In genomic region chr6:116055513-116055912, GRCh38 we compare ENCODE assay signal across 22 cellular contexts. TPM values are rescaled to one million over a fixed set of nuclear protein-coding genes. Genes with fewer than 3 reads are reported as not detected.
A peak's percentile ranks its signal among the peaks of the same experiment; 100 is the strongest.
DNase-seq lines count a peak whose midpoint lies in the region; ATAC-seq, FAIRE-seq and TF ChIP-seq lines count a peak whose summit lies in the region.
"Had no signal": no experiment of that assay in that cellular context is flagged by ENCODE, and none has a peak within 500 bp of the region (broad histone marks: within the 10 kb centered on the region; RNA-seq: fewer than 3 reads in every experiment).

No MANE protein-coding gene starts in this region.

- H3K79me1 ChIP-seq in IMR-90 (ENCODE audit: low read depth in 1 of 2, low read length in 2 of 2): no peaks in the 10 kb centered on the region

- no peaks in the 10 kb centered on the region for H3F3A ChIP-seq in neural progenitor cell (ENCODE audit: low read depth)

- H3K4me1 ChIP-seq in A549: peaks cover 38% of the 10 kb centered on the region; the same call in 2 of the 3 replicates
- H3K4me1 ChIP-seq in IMR-90 (ENCODE audit: control insufficient read depth, insufficient read depth, low read length): peaks cover 4% of the 10 kb centered on the region; the same call in 1 of the 2 replicates
- H3K4me1 ChIP-seq in duodenal mucosa (ENCODE audit: control insufficient read depth in 1 of 2, insufficient read depth in 2 of 2, low read length in 2 of 2): peaks cover 7 to 9% of the 10 kb centered on the region in 2 donors
- no peaks in the 10 kb centered on the region for H3K4me1 ChIP-seq in neural progenitor cell

- no peaks in the 10 kb centered on the region for H3K9me3 Mint-ChIP-seq in neural progenitor cell
- no peaks in the 10 kb centered on the region for H3K9me3 Mint-ChIP-seq in naive thymus-derived CD8-positive, alpha-beta T cell
- no peaks in the 10 kb centered on the region for H3K9me3 Mint-ChIP-seq in WTC11
- H3K9me3 Mint-ChIP-seq: CD8-positive, alpha-beta T cell had no signal

- CTCF ChIA-PET in A549 (lab: Yijun Ruan, JAX) (no interaction called here), IMR-90 (lab: Yijun Ruan, JAX) (interaction anchor here (0.5 kb wide), 1 partner anchor 114 kb away, joined by 3 read pairs; no protein-coding TSS in a partner anchor), WTC11 (lab: Charles Lee) (no interaction called here)

- H3K4me3 ChIP-seq in A549 (peak overlapping the region; percentile 72; the same call in 1 of the 3 replicates), IMR-90 (ENCODE audit: insufficient read depth, low read depth, low read length) (no peak overlapping the region), duodenal mucosa (ENCODE audit: low read depth in 1 of 2, low read length in 2 of 2) (peak overlapping the region; percentile 13 to 33), neural progenitor cell (no peak overlapping the region), MG63 (no peak overlapping the region)
- H3K4me3 ChIP-seq: BLaER1 treated with 17β-estradiol and CSF1 and Interleukin-3, amounts not matched to agents 10 nM and 100 nM had no signal

- FAIRE-seq in A549 (lab: Jason Lieb, UNC): no peak
- FAIRE-seq: A204.1 had no signal

- no peak overlapping the region for H3K23ac ChIP-seq in IMR-90 (ENCODE audit: low read depth, low read length)

- intact Hi-C loops in IMR-90 (cut with micrococcal nuclease): no loop called here

- H4K20me1 ChIP-seq in IMR-90 (ENCODE audit: insufficient read depth, low read length) (no peaks in the 10 kb centered on the region), neural progenitor cell (ENCODE audit: low read depth) (no peaks in the 10 kb centered on the region)
- H4K20me1 ChIP-seq: BLaER1 treated with 17β-estradiol and CSF1 and Interleukin-3, amounts not matched to agents 10 nM and 100 nM had no signal

- 0 out of 2 replicates have a peak, but pooled peaks cover 3% of the 10 kb centered on the region for H3K9me1 ChIP-seq in IMR-90 (ENCODE audit: insufficient read depth, low read length)

- dilution Hi-C loops in IMR-90 (cut with HindIII; ENCODE audit: low sequenced_read_pairs, unreplicated experiment): no loop called here

- H4K91ac ChIP-seq in IMR-90 (ENCODE audit: insufficient read depth, low read depth, low read length): no peak overlapping the region

- peak overlapping the region; percentile 82 for H3K4me2 ChIP-seq in A549
- H3K4me2 ChIP-seq in IMR-90 (ENCODE audit: low read depth, low read length): no peak overlapping the region
- no peak overlapping the region for H3K4me2 ChIP-seq in neural progenitor cell
- H3K4me2 ChIP-seq: BLaER1 treated with 17β-estradiol and CSF1 and Interleukin-3, amounts not matched to agents 10 nM and 100 nM had no signal

- H2BK20ac ChIP-seq in IMR-90 (ENCODE audit: low read depth, low read length): no peak overlapping the region

- H3K27ac ChIP-seq in A549 (peak overlapping the region; percentile 84 to 93), IMR-90 (ENCODE audit: insufficient read depth, low read length) (no peak overlapping the region), duodenal mucosa (ENCODE audit: low read depth, low read length) (no peak overlapping the region), neural progenitor cell (no peak overlapping the region)
- H3K27ac ChIP-seq: BLaER1 treated with 17β-estradiol and CSF1 and Interleukin-3, amounts not matched to agents 10 nM and 100 nM had no signal

- H3K14ac ChIP-seq in IMR-90 (replicated peaks; ENCODE audit: low read depth, low read length): no peak overlapping the region

- no peak overlapping the region for H2AFZ ChIP-seq in IMR-90 (replicated peaks; ENCODE audit: low read length, poor library complexity)
- peak overlapping the region; percentile 12 for H2AFZ ChIP-seq in neural progenitor cell (replicated peaks)

- H3K36me3 ChIP-seq in IMR-90 (ENCODE audit: control insufficient read depth, insufficient read depth, low read length) (no peaks in the 10 kb centered on the region), duodenal mucosa (ENCODE audit: control insufficient read depth in 1 of 2, insufficient read depth in 2 of 2, low read length in 2 of 2) (no peaks in the 10 kb centered on the region), neural progenitor cell (no peaks in the 10 kb centered on the region), MG63 (no peaks in the 10 kb centered on the region)
- H3K36me3 ChIP-seq: BLaER1 treated with 17β-estradiol and CSF1 and Interleukin-3, amounts not matched to agents 10 nM and 100 nM had no signal

- H3K18ac ChIP-seq in IMR-90 (ENCODE audit: low read depth, low read length): no peak overlapping the region

- no peaks in the 10 kb centered on the region for H3K79me2 ChIP-seq in neural progenitor cell (ENCODE audit: low read depth)

- DNase-seq in A549 (ENCODE audit: low read depth in 1 of 2, low spot score in 1 of 2): no peak
- DNase-seq in IMR-90: no peak
- no peak for DNase-seq in neural progenitor cell (ENCODE audit: low spot score)
- DNase-seq in MG63: no peak
- DNase-seq in stimulated activated CD4-positive, alpha-beta T cell treated with anti-CD3 and anti-CD28 coated beads, Interleukin-4, amount 100 ng/mL, for 1 hour: no peak
- DNase-seq in naive thymus-derived CD8-positive, alpha-beta T cell: no peak
- no peak for DNase-seq in WTC11 (ENCODE audit: low spot score)
- DNase-seq: CD8-positive, alpha-beta T cell; GDM1; HCEC 1CT; NCI-H1105 treated with DMSO at 0.1 percent for 48 hours; NCI-H187; NCI-H2107; NCI-H510A; NCI-H748 treated with DMSO at 0.1 percent for 48 hours; NK-92 treated with Interleukin-12 subunit alpha and Interleukin-12 subunit beta, amount 100 ng/mL, for 24 hours; RPMI8226; SHP77 treated with DMSO at 0.1 percent for 48 hours had no signal

- no peak overlapping the region for H2BK5ac ChIP-seq in IMR-90 (ENCODE audit: low read depth, low read length, poor library complexity, severe bottlenecking)

- POLR2A ChIA-PET in A549 (lab: Yijun Ruan, JAX): no interaction called here
- POLR2A ChIA-PET in IMR-90 (lab: Charles Lee; ENCODE audit: unreplicated experiment): interaction anchor here (0.6 kb wide), 1 partner anchor 9 kb away, joined by 3 read pairs; no protein-coding TSS in a partner anchor
- POLR2A ChIA-PET in naive thymus-derived CD8-positive, alpha-beta T cell (lab: Charles Lee): no interaction called here
- POLR2A ChIA-PET in WTC11 (lab: Charles Lee): no interaction called here

- H2AK5ac ChIP-seq in IMR-90 (ENCODE audit: low read depth, low read length): no peak overlapping the region

- H3K36me3 Mint-ChIP-seq in neural progenitor cell (no peaks in the 10 kb centered on the region), WTC11 (no peaks in the 10 kb centered on the region)
- H3K36me3 Mint-ChIP-seq in naive thymus-derived CD8-positive, alpha-beta T cell: no peaks in the 10 kb centered on the region
- H3K36me3 Mint-ChIP-seq: CD8-positive, alpha-beta T cell had no signal

- no peak overlapping the region for H4K8ac ChIP-seq in IMR-90 (ENCODE audit: low read depth in 2 of 2, low read length in 2 of 2)

- H3K9me3 ChIP-seq in A549 (no peaks in the 10 kb centered on the region), IMR-90 (ENCODE audit: control insufficient read depth, insufficient read depth, low read length) (no peaks in the 10 kb centered on the region), duodenal mucosa (ENCODE audit: control insufficient read depth in 1 of 2, low read length in 2 of 2) (no peaks in the 10 kb centered on the region), neural progenitor cell (ENCODE audit: low read depth) (no peaks in the 10 kb centered on the region), MG63 (no peaks in the 10 kb centered on the region)
- H3K9me3 ChIP-seq: BLaER1 treated with 17β-estradiol and CSF1 and Interleukin-3, amounts not matched to agents 10 nM and 100 nM had no signal

- H2AK9ac ChIP-seq in IMR-90 (replicated peaks; ENCODE audit: low read depth, low read length, poor library complexity): no peak overlapping the region

- TF ChIP-seq RAD21 in A549 (conservative IDR thresholded peaks at IDR 0.05 in 1 of 2, IDR thresholded peaks at IDR 0.05 in 1 of 2): no peak
- no peak for TF ChIP-seq RAD21 in IMR-90 (IDR thresholded peaks at IDR 0.05; ENCODE audit: low read length)

- in situ Hi-C loops in IMR-90 (cut with MboI; ENCODE audit: low sequenced_read_pairs): no loop called here

- no peak overlapping the region for H3K27ac Mint-ChIP-seq in neural progenitor cell
- no peak overlapping the region for H3K27ac Mint-ChIP-seq in naive thymus-derived CD8-positive, alpha-beta T cell
- no peak overlapping the region for H3K27ac Mint-ChIP-seq in WTC11
- H3K27ac Mint-ChIP-seq: CD8-positive, alpha-beta T cell had no signal

- TF ChIP-seq EP300 in A549 (IDR thresholded peaks at IDR 0.05): no peak

- ATAC-seq in A549: peak in 1 of 2 experiments; percentile 21; a peak in 2 of 6 replicates
- ATAC-seq in IMR-90 (ENCODE audit: low read depth): no peak
- no peak for ATAC-seq in naive thymus-derived CD8-positive, alpha-beta T cell
- no peak for ATAC-seq in WTC11
- ATAC-seq: CD8-positive, alpha-beta T cell; SK-N-SH treated with all-trans-retinoic acid at 6 μM for 48 hours had no signal

- TF ChIP-seq CTCF in A549 (IDR thresholded peaks at IDR 0.05) (no peak), IMR-90 (conservative IDR thresholded peaks at IDR 0.05; ENCODE audit: low read depth, low read length) (no peak), neural progenitor cell (IDR thresholded peaks at IDR 0.05) (no peak), WTC11 (IDR thresholded peaks at IDR 0.05) (no peak)

- H2BK120ac ChIP-seq in IMR-90 (ENCODE audit: low read depth, low read length): no peak overlapping the region

- H3K27me3 Mint-ChIP-seq in neural progenitor cell (ENCODE audit: insufficient read depth, low read depth) (no peaks in the 10 kb centered on the region), WTC11 (ENCODE audit: low read depth) (no peaks in the 10 kb centered on the region; the same call in 1 of the 2 replicates)
- H3K27me3 Mint-ChIP-seq in naive thymus-derived CD8-positive, alpha-beta T cell: peaks cover 7 to 17% (median 10%) of the 10 kb centered on the region in 5 donors

- H3K4ac ChIP-seq in IMR-90 (ENCODE audit: low read depth, low read length): no peak overlapping the region

- H4K5ac ChIP-seq in IMR-90 (ENCODE audit: low read depth, low read length): no peak overlapping the region

- H2BK15ac ChIP-seq in IMR-90 (ENCODE audit: low read depth, low read length): no peak overlapping the region

- no peak overlapping the region for H3K9ac ChIP-seq in IMR-90 (ENCODE audit: low read depth, low read length)
- no peak overlapping the region for H3K9ac ChIP-seq in duodenal mucosa (ENCODE audit: low read depth in 1 of 2, low read length in 2 of 2)
- H3K9ac ChIP-seq in neural progenitor cell: no peak overlapping the region
- H3K9ac ChIP-seq: BLaER1 treated with 17β-estradiol and CSF1 and Interleukin-3, amounts not matched to agents 10 nM and 100 nM had no signal

- TF ChIP-seq POLR2A in A549 (IDR thresholded peaks at IDR 0.05; ENCODE audit: low read length) (no peak), IMR-90 (IDR thresholded peaks at IDR 0.05; ENCODE audit: low read depth, low read length) (no peak)

- H3K4me3 Mint-ChIP-seq in neural progenitor cell (no peak overlapping the region), WTC11 (no peak overlapping the region)
- no peak overlapping the region for H3K4me3 Mint-ChIP-seq in naive thymus-derived CD8-positive, alpha-beta T cell
- H3K4me3 Mint-ChIP-seq: CD8-positive, alpha-beta T cell had no signal

- 5% methylated on average over 1 of the region's 1 CpG for WGBS in A549 (ENCODE audit: missing lambda C conversion rate)
- no CpG with 5 or more reads among the region's 1 CpG for WGBS in IMR-90 (ENCODE audit: extremely low coverage in 2 of 2, insufficient read length in 1 of 2), 2 experiments

- BruUV-seq in IMR-90 (replicated peaks; lab: Mats Ljungman, UMichigan): no TSS peak

- no peaks in the 10 kb centered on the region for H3K4me1 Mint-ChIP-seq in neural progenitor cell
- no peaks in the 10 kb centered on the region for H3K4me1 Mint-ChIP-seq in naive thymus-derived CD8-positive, alpha-beta T cell
- H3K4me1 Mint-ChIP-seq in WTC11: peaks cover 3% of the 10 kb centered on the region

- H3K27me3 ChIP-seq in IMR-90 (ENCODE audit: control insufficient read depth, insufficient read depth, low read length): no peaks in the 10 kb centered on the region
- no peaks in the 10 kb centered on the region for H3K27me3 ChIP-seq in duodenal mucosa (ENCODE audit: control insufficient read depth in 1 of 2, insufficient read depth in 2 of 2, low read length in 2 of 2)
- H3K27me3 ChIP-seq in neural progenitor cell: no peaks in the 10 kb centered on the region
- no peaks in the 10 kb centered on the region for H3K27me3 ChIP-seq in MG63
- H3K27me3 ChIP-seq: BLaER1 treated with 17β-estradiol and CSF1 and Interleukin-3, amounts not matched to agents 10 nM and 100 nM had no signal

- no peak overlapping the region for H3K56ac ChIP-seq in IMR-90 (ENCODE audit: extremely low read depth, insufficient read depth, low read length)

RNA-seq across cellular contexts. Expression of gene FRK, which starts 5.2 kb away (rescaled TPM):
- polyA plus RNA-seq in A549 (2011; rRNA removed) (6.7 and 8.9 TPM in 2 replicates), A549 (2017; fragmentation: RNase III; extraction: RNeasy Plus Mini Kit Qiagen cat#74134 plus additional on column Dnase treatment) (1.7 to 2.2 TPM (median 2.1 TPM) in 3 replicates), IMR-90 (2012; rRNA removed) (under 0.01 and 0.02 TPM in 2 replicates)
- polyA plus RNA-seq in A549 (2012; cell fraction: cytosol; rRNA removed): 0.67 and 0.93 TPM in 2 replicates
- 0.82 and 1.2 TPM in 2 replicates for polyA plus RNA-seq in A549 (2012; cell fraction: nucleus; rRNA removed)
- 15.4 and 18.7 TPM in 2 replicates for polyA minus RNA-seq in A549 (2011; rRNA and poly(A)+ RNA removed)
- total RNA-seq in IMR-90 (2012; rRNA removed) (under 0.01 TPM in 2 replicates), neural progenitor cell (ENCODE audit: low replicate concordance) (0.11 and 0.15 TPM in 2 replicates), WTC11 (2021) (0.13 to 0.18 TPM (median 0.16 TPM) in 3 replicates)
- polyA plus RNA-seq in IMR-90 (2012; cell fraction: cytosol; rRNA removed): 0.01 TPM in 1 of 2 replicates, not detected in the other
- 0.02 and 0.09 TPM in 2 replicates for polyA plus RNA-seq in IMR-90 (2012; cell fraction: nucleus; rRNA removed; ENCODE audit: low replicate concordance)
- total RNA-seq in MG63 (2014; rRNA removed; shearing (Covaris generic); ENCODE audit: low replicate concordance): 0.07 and 0.16 TPM in 2 replicates
- under 1 TPM in 1 of 2 experiments, not detected in 1; 0.08 TPM for total RNA-seq in naive thymus-derived CD8-positive, alpha-beta T cell
- under 1 TPM in 1 of 3 donors, not detected in 2; 0.01 TPM for polyA plus RNA-seq in naive thymus-derived CD8-positive, alpha-beta T cell

RNA-seq across cellular contexts. Expression of gene NT5DC1, which starts 45.1 kb away (rescaled TPM):
- 27.2 and 31.5 TPM in 2 replicates for polyA plus RNA-seq in A549 (2011; rRNA removed)
- 14.2 and 16.1 TPM in 2 replicates for polyA plus RNA-seq in A549 (2012; cell fraction: cytosol; rRNA removed)
- 15.3 and 19.4 TPM in 2 replicates for polyA plus RNA-seq in A549 (2012; cell fraction: nucleus; rRNA removed)
- 26.9 to 28.6 TPM (median 27.0 TPM) in 3 replicates for polyA plus RNA-seq in A549 (2017; fragmentation: RNase III; extraction: RNeasy Plus Mini Kit Qiagen cat#74134 plus additional on column Dnase treatment)
- 14.6 and 15.8 TPM in 2 replicates for polyA minus RNA-seq in A549 (2011; rRNA and poly(A)+ RNA removed)
- 7.5 and 11.7 TPM in 2 replicates for total RNA-seq in IMR-90 (2012; rRNA removed)
- polyA plus RNA-seq in IMR-90 (2012; rRNA removed): 12.0 and 16.8 TPM in 2 replicates
- polyA plus RNA-seq in IMR-90 (2012; cell fraction: cytosol; rRNA removed): 6.8 and 12.6 TPM in 2 replicates
- 4.9 and 12.9 TPM in 2 replicates for polyA plus RNA-seq in IMR-90 (2012; cell fraction: nucleus; rRNA removed; ENCODE audit: low replicate concordance)
- 19.3 and 21.6 TPM in 2 replicates for total RNA-seq in neural progenitor cell (ENCODE audit: low replicate concordance)
- total RNA-seq in MG63 (2014; rRNA removed; shearing (Covaris generic); ENCODE audit: low replicate concordance): 5.2 and 12.8 TPM in 2 replicates
- 10 to 100 TPM; 47.8 to 48.8 TPM for total RNA-seq in naive thymus-derived CD8-positive, alpha-beta T cell
- 10 to 100 TPM; 61.2 to 84.2 (median 67.2) TPM for polyA plus RNA-seq in naive thymus-derived CD8-positive, alpha-beta T cell
- total RNA-seq in WTC11 (2021): 67.1 to 70.1 TPM (median 67.9 TPM) in 3 replicates

Comparison
In these comparisons a context has a peak if more than half of its experiments do, and no peak if none do; other contexts are left out.
1. H3K27ac ChIP-seq: peak in A549 (2 of 2); none in IMR-90 (single experiment), duodenal mucosa (single experiment) and neural progenitor cell (single experiment).
2. H3K4me3 ChIP-seq: peak in A549 (single experiment) and duodenal mucosa (2 of 2); none in IMR-90 (single experiment), neural progenitor cell (single experiment) and MG63 (single experiment).